8 cellular contexts compared by ENCODE assay signal in genomic region chr16:79599837-79600635, GRCh38. TPM values are rescaled to one million over a fixed set of nuclear protein-coding genes. Genes with fewer than 3 reads are reported as not detected.
DNase-seq lines count a peak whose midpoint lies in the region; ATAC-seq and TF ChIP-seq lines count a peak whose summit lies in the region.

No MANE protein-coding gene starts in this region.

- no peak for DNase-seq in LNCaP clone FGC (ENCODE audit: low read depth)
- peak; percentile 38 for DNase-seq in effector CD4-positive, alpha-beta T cell
- DNase-seq in lung (ENCODE audit: low spot score) = no peak
- peak in 1 of 2 donors; percentile 27 for DNase-seq in stimulated activated naive CD8-positive, alpha-beta T cell treated with anti-CD3 and anti-CD28 coated beads, Interleukin-15, amount 100 ng/mL, for 72 hours
- no peak for DNase-seq in kidney tubule cell (ENCODE audit: low spot score)

- TF ChIP-seq CTCF in LNCaP clone FGC (IDR thresholded peaks at IDR 0.05; ENCODE audit: control insufficient read depth, extremely low read depth, insufficient read depth) = 0 out of 2 replicates have a peak, but pooled peaks have one; percentile 3
- TF ChIP-seq CTCF in lung (IDR thresholded peaks at IDR 0.05; ENCODE audit: control extremely low read depth, extremely low read depth) = no peak

- H3K27me3 ChIP-seq in lung (ENCODE audit: control insufficient read depth, insufficient read depth) = no peaks in the 10 kb centered on the region

- peaks cover 84% of the 10 kb centered on the region for H3K27me3 Mint-ChIP-seq in stimulated activated naive CD8-positive, alpha-beta T cell treated with anti-CD3 and anti-CD28 coated beads, Interleukin-15, amount 100 ng/mL, for 72 hours

- 0% methylated on average over 40 to 84 of the region's 84 CpGs for WGBS in lung, 2 donors

- H3K27ac Mint-ChIP-seq in stimulated activated naive CD8-positive, alpha-beta T cell treated with anti-CD3 and anti-CD28 coated beads, Interleukin-15, amount 100 ng/mL, for 72 hours = no peak overlapping the region

- H3K4me1 Mint-ChIP-seq in stimulated activated naive CD8-positive, alpha-beta T cell treated with anti-CD3 and anti-CD28 coated beads, Interleukin-15, amount 100 ng/mL, for 72 hours = peaks cover 44% of the 10 kb centered on the region

- no peaks in the 10 kb centered on the region for H3K9me3 Mint-ChIP-seq in stimulated activated naive CD8-positive, alpha-beta T cell treated with anti-CD3 and anti-CD28 coated beads, Interleukin-15, amount 100 ng/mL, for 72 hours

- H3K4me3 Mint-ChIP-seq in stimulated activated naive CD8-positive, alpha-beta T cell treated with anti-CD3 and anti-CD28 coated beads, Interleukin-15, amount 100 ng/mL, for 72 hours = peak overlapping the region; percentile 83 to 87

- H3K27ac ChIP-seq in lung (ENCODE audit: low read depth in 1 of 2, low read length in 1 of 2) = peak overlapping the region; percentile 88 to 92

- ATAC-seq in GM18520 (IDR thresholded peaks at IDR 0.05; ENCODE audit: unreplicated experiment) (peak; percentile 8), lung (ENCODE audit: insufficient read depth, low FRiP score) (peak; percentile 23), GM18519 (IDR thresholded peaks at IDR 0.05; ENCODE audit: low FRiP score, unreplicated experiment) (no peak)
- peak; percentile 25 to 36 for ATAC-seq in activated CD4-positive, CD25-positive, alpha-beta regulatory T cell treated with anti-CD3 and anti-CD28 coated beads, Interleukin-2, amount 50 U/mL, for 24 hours
- ATAC-seq in stimulated activated naive CD8-positive, alpha-beta T cell treated with anti-CD3 and anti-CD28 coated beads, Interleukin-15, amount 100 ng/mL, for 72 hours = peak; percentile 65

- no peaks in the 10 kb centered on the region for H3K36me3 ChIP-seq in lung (ENCODE audit: control insufficient read depth in 2 of 2, insufficient read depth in 2 of 2, low read length in 2 of 2)

- peak overlapping the region; percentile 54 for H3K4me3 ChIP-seq in LNCaP clone FGC (ENCODE audit: low read depth, low read length)
- peak overlapping the region; percentile 87 for H3K4me3 ChIP-seq in lung

- H3K9me3 ChIP-seq in lung (ENCODE audit: control insufficient read depth in 2 of 2, insufficient read depth in 1 of 2, low read length in 1 of 2) = no peaks in the 10 kb centered on the region

- H3K4me1 ChIP-seq in lung (ENCODE audit: control insufficient read depth in 2 of 2, insufficient read depth in 2 of 2, low read length in 2 of 2) = peaks cover 0 to 2% of the 10 kb centered on the region in 2 donors

RNA-seq across cellular contexts. Expression of gene MAF, which starts 0.5 kb away (rescaled TPM):
- total RNA-seq in lung = 10 to 100 TPM; 49.2 to 66.8 TPM
- 10 to 100 TPM in 1 of 2 donors, 1 to 10 TPM in 1; 7.0 to 11.0 TPM for polyA plus RNA-seq in lung
